In the genomic region with DNA sequence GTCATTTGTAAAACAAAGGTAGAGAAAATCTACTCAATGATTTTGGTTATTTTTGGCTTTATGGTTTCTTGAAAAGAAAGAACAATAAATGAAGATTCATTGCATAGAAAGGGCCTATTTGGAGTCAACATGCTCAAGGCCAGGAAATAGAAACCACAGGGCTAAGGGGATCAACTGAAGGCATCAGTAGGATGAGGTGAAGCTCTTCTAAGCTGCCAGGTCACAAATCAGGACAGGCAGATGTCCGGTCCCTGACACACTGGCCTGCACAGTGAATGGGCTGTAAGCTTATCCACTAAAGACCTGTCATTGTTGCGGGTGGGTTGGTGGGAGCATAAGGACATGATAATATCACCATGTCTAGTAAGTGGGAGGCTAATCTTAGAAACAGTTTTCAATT, we compare ENCODE assay signal across 15 cellular contexts.
"Had no signal": no experiment of that assay in that cellular context is flagged by ENCODE, and none has a peak within 500 bp of the region (broad histone marks: within the 10 kb centered on the region; RNA-seq: fewer than 3 reads in every experiment).

No MANE protein-coding gene starts in this region.

- H3K4me3 Mint-ChIP-seq: activated CD4-positive, alpha-beta T cell treated with anti-CD3 and anti-CD28 coated beads, Interleukin-2, amount 10 ng/mL, durations not matched to agents 7 days and 5 days; dendritic cell treated with granulocyte-macrophage colony-stimulating factor and Interleukin-4, amounts not matched to agents 40 ng/mL and 50 ng/mL, for 4 days; memory B cell; WTC11 had no signal

- ATAC-seq: body of pancreas, gastroesophageal sphincter, pancreas, WTC11 had no signal

- H3K27me3 Mint-ChIP-seq: activated CD4-positive, alpha-beta T cell treated with anti-CD3 and anti-CD28 coated beads, Interleukin-2, amount 10 ng/mL, durations not matched to agents 7 days and 5 days; dendritic cell treated with granulocyte-macrophage colony-stimulating factor and Interleukin-4, amounts not matched to agents 40 ng/mL and 50 ng/mL, for 4 days; memory B cell had no signal

- H3K9me3 ChIP-seq: body of pancreas, gastroesophageal sphincter, left ventricle myocardium inferior, pancreas, thyroid gland, uterus had no signal

- H3K4me3 ChIP-seq: body of pancreas, gastroesophageal sphincter, left ventricle myocardium inferior, pancreas, thyroid gland, uterus had no signal

- H3K27ac ChIP-seq: body of pancreas, gastroesophageal sphincter, left ventricle myocardium inferior, pancreas, thyroid gland, uterus had no signal

- H3K36me3 ChIP-seq: gastroesophageal sphincter, left ventricle myocardium inferior, pancreas, thyroid gland, uterus had no signal

- H3K27me3 ChIP-seq: body of pancreas, gastroesophageal sphincter, pancreas, thyroid gland, uterus had no signal

- FAIRE-seq: kidney, pancreas had no signal

- H3K4me1 ChIP-seq: body of pancreas, gastroesophageal sphincter, left ventricle myocardium inferior, pancreas, thyroid gland, uterus had no signal

- H3K27ac Mint-ChIP-seq: activated CD4-positive, alpha-beta T cell treated with anti-CD3 and anti-CD28 coated beads, Interleukin-2, amount 10 ng/mL, durations not matched to agents 7 days and 5 days; dendritic cell treated with granulocyte-macrophage colony-stimulating factor and Interleukin-4, amounts not matched to agents 40 ng/mL and 50 ng/mL, for 4 days; memory B cell; WTC11 had no signal

- DNase-seq: activated CD4-positive, alpha-beta T cell treated with anti-CD3 and anti-CD28 coated beads, Interleukin-2, amount 10 ng/mL, durations not matched to agents 7 days and 5 days; activated naive CD4-positive, alpha-beta T cell treated with Interleukin-2 at 50 U/mL for 16 hours; body of pancreas; kidney; left ventricle myocardium inferior; pancreas; stimulated activated CD4-positive, alpha-beta T cell treated with anti-CD3 and anti-CD28 coated beads, Interleukin-4, amount 100 ng/mL, for 24 hours; SW 1271; T1000; thyroid gland; uterus had no signal

- H3K9me3 Mint-ChIP-seq: dendritic cell treated with granulocyte-macrophage colony-stimulating factor and Interleukin-4, amounts not matched to agents 40 ng/mL and 50 ng/mL, for 4 days; memory B cell had no signal
